Comparison of ENCODE assay signal across 9 cellular contexts in the genomic region with DNA sequence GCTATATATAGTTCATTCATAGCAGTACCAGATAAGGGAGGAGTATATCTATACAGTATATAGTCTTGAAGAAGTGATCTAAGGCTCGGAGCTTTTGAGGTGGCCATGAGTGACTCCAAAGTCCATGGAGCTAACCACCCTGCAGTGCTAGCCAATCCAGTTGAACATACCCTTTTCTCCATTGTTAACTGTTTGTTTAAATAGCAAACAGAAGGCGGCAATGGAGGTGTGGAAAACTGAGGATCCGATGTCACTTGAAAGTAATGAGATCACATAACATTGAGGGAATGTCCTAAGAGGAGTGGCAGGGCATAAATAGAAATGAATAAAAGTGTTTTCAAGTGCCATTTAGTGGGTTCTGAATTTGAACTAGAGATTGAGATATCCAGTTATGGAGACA. TPM values are rescaled to one million over a fixed set of nuclear protein-coding genes. Genes with fewer than 3 reads are reported as not detected.
A peak's percentile ranks its signal among the peaks of the same experiment; 100 is the strongest.
DNase-seq lines count a peak whose midpoint lies in the region; ATAC-seq, FAIRE-seq and TF ChIP-seq lines count a peak whose summit lies in the region.
"Had no signal": no experiment of that assay in that cellular context is flagged by ENCODE, and none has a peak within 500 bp of the region (broad histone marks: within the 10 kb centered on the region; RNA-seq: fewer than 3 reads in every experiment).

No MANE protein-coding gene starts in this region.

- ATAC-seq in HG03097 (IDR thresholded peaks at IDR 0.05; ENCODE audit: low FRiP score, unreplicated experiment): no peak
- ATAC-seq in GM19351 (IDR thresholded peaks at IDR 0.05; ENCODE audit: unreplicated experiment): no peak

- peak overlapping the region; percentile 90 for H3K27ac Mint-ChIP-seq in dendritic cell treated with granulocyte-macrophage colony-stimulating factor and Interleukin-4, amounts not matched to agents 40 ng/mL and 50 ng/mL, for 4 days

- no peak for TF ChIP-seq CTCF in osteoblast (IDR thresholded peaks at IDR 0.05; ENCODE audit: extremely low read depth, low read depth, low read length)

- no peak for TF ChIP-seq POLR2A in H54 (IDR thresholded peaks at IDR 0.05; ENCODE audit: low read depth, low read length)

- peaks cover 40% of the 10 kb centered on the region for H3K4me1 Mint-ChIP-seq in dendritic cell treated with granulocyte-macrophage colony-stimulating factor and Interleukin-4, amounts not matched to agents 40 ng/mL and 50 ng/mL, for 4 days (ENCODE audit: low read depth)

- peaks cover 34% of the 10 kb centered on the region for H3K79me2 ChIP-seq in osteoblast (ENCODE audit: insufficient read depth, low read length)

- H3K4me2 ChIP-seq in osteoblast (ENCODE audit: insufficient read depth, low read length): peak overlapping the region; percentile 77

- H2AFZ ChIP-seq in osteoblast (ENCODE audit: low read length): no peak overlapping the region

- H3K27me3 ChIP-seq in osteoblast (ENCODE audit: insufficient read depth, low read length): no peaks in the 10 kb centered on the region

- H3K36me3 Mint-ChIP-seq in dendritic cell treated with granulocyte-macrophage colony-stimulating factor and Interleukin-4, amounts not matched to agents 40 ng/mL and 50 ng/mL, for 4 days (ENCODE audit: low read depth): peaks cover 45% of the 10 kb centered on the region

- H3K4me3 ChIP-seq in osteoblast (ENCODE audit: insufficient read depth, low read length): peak overlapping the region; percentile 61

- peaks cover 9% of the 10 kb centered on the region for H4K20me1 ChIP-seq in osteoblast (ENCODE audit: insufficient read depth, low read length)

- H3K27ac ChIP-seq in osteoblast (ENCODE audit: low read depth, low read length): peak overlapping the region; percentile 75

- H3K27me3 Mint-ChIP-seq in dendritic cell treated with granulocyte-macrophage colony-stimulating factor and Interleukin-4, amounts not matched to agents 40 ng/mL and 50 ng/mL, for 4 days: no peaks in the 10 kb centered on the region

- H3K9me3 Mint-ChIP-seq in dendritic cell treated with granulocyte-macrophage colony-stimulating factor and Interleukin-4, amounts not matched to agents 40 ng/mL and 50 ng/mL, for 4 days: no peaks in the 10 kb centered on the region

- H3K36me3 ChIP-seq in osteoblast (ENCODE audit: insufficient read depth, low read length): peaks cover 58% of the 10 kb centered on the region

- no peak for DNase-seq in H54 (ENCODE audit: insufficient read length, low spot score)
- peak; percentile 67 for DNase-seq in NCI-H2171 (lab: John Stamatoyannopoulos, UW)
- no peak for DNase-seq in osteoblast (ENCODE audit: insufficient read length, low spot score, missing footprints)
- DNase-seq in GOT3 (lab: John Stamatoyannopoulos, UW): no peak
- no peak for DNase-seq in stimulated activated CD4-positive, alpha-beta T cell treated with anti-CD3 and anti-CD28 coated beads, Interleukin-1b, Interleukin-23, amount 100 ng/mL, for 48 hours
- DNase-seq: stimulated activated CD4-positive, alpha-beta T cell treated with anti-CD3 and anti-CD28 coated beads, Interleukin-15, amount 100 ng/mL, for 24 hours had no signal

- intact Hi-C loops in dendritic cell treated with granulocyte-macrophage colony-stimulating factor and Interleukin-4, amounts not matched to agents 40 ng/mL and 50 ng/mL, for 4 days (cut with micrococcal nuclease): loop anchor here (1.0 kb wide), 1 partner anchor 55 kb away; a partner anchor contains a TSS

- no peaks in the 10 kb centered on the region for H3K9me3 ChIP-seq in osteoblast (ENCODE audit: low read depth, low read length)

- peaks cover 87% of the 10 kb centered on the region for H3K4me1 ChIP-seq in osteoblast (ENCODE audit: insufficient read depth, low read length)

- peak; percentile 55 for FAIRE-seq in H54 (lab: Jason Lieb, UNC)

- peak overlapping the region; percentile 92 for H3K4me3 Mint-ChIP-seq in dendritic cell treated with granulocyte-macrophage colony-stimulating factor and Interleukin-4, amounts not matched to agents 40 ng/mL and 50 ng/mL, for 4 days

RNA-seq across cellular contexts. Expression of a gene that starts 12.4 kb away (rescaled TPM):
- total RNA-seq in osteoblast: 26.5 and 35.8 TPM in 2 replicates

RNA-seq across cellular contexts. Expression of a gene that starts 54.6 kb away (rescaled TPM):
- total RNA-seq in osteoblast: 611 and 816 TPM in 2 replicates
